10 cellular contexts compared by ENCODE assay signal in genomic region chr5:10789021-10789420, GRCh38. TPM values are rescaled to one million over a fixed set of nuclear protein-coding genes. Genes with fewer than 3 reads are reported as not detected.
DNase-seq lines count a peak whose midpoint lies in the region; ATAC-seq and TF ChIP-seq lines count a peak whose summit lies in the region.
"Had no signal": no experiment of that assay in that cellular context is flagged by ENCODE, and none has a peak within 500 bp of the region (broad histone marks: within the 10 kb centered on the region; RNA-seq: fewer than 3 reads in every experiment).

No MANE protein-coding gene starts in this region.

- no peaks in the 10 kb centered on the region for H3K27me3 Mint-ChIP-seq in GM23338 (ENCODE audit: insufficient read depth, low read depth, poor library complexity)

- peak overlapping the region; percentile 59 for H2AFZ ChIP-seq in GM23338

- H3K9me3 ChIP-seq in stomach = no peaks in the 10 kb centered on the region

- TF ChIP-seq CTCF in GM23338 (conservative IDR thresholded peaks at IDR 0.05; ENCODE audit: low read depth in 2 of 2) (no peak), stomach (IDR thresholded peaks at IDR 0.05) (no peak)

- WGBS in stomach, 5 donors = 63 to 73% (median 67%) methylated on average over 3 of the region's 3 CpGs

- no peaks in the 10 kb centered on the region for H3K4me1 ChIP-seq in GM23338 (ENCODE audit: insufficient read depth)
- peaks cover 0 to 6% (median 0%) of the 10 kb centered on the region in 4 donors for H3K4me1 ChIP-seq in stomach

- TF ChIP-seq POLR2A in stomach (IDR thresholded peaks at IDR 0.05) = no peak

- no peak for DNase-seq in GM23338 (ENCODE audit: low spot score)
- DNase-seq in amniotic stem cell (lab: John Stamatoyannopoulos, UW) = peak; percentile 13
- peak; percentile 46 for DNase-seq in hepatic stellate cell (ENCODE audit: low spot score)
- DNase-seq in stomach = no peak
- no peak for DNase-seq in ecto neural progenitor cell (ENCODE audit: low spot score)
- no peak for DNase-seq in T-helper 1 cell
- DNase-seq in stimulated activated CD4-positive, alpha-beta T cell treated with anti-CD3 and anti-CD28 coated beads, Interleukin-15, amount 100 ng/mL, for 24 hours = no peak
- DNase-seq: cerebellar nuclear complex had no signal

- H3K4me1 Mint-ChIP-seq in GM23338 = peaks cover 4% of the 10 kb centered on the region

- no peak overlapping the region for H3K27ac Mint-ChIP-seq in GM23338

- H3K79me2 ChIP-seq in GM23338 (replicated peaks; ENCODE audit: insufficient read depth) = no peaks in the 10 kb centered on the region

- H3K4me2 ChIP-seq in GM23338 = no peak overlapping the region

- H3K36me3 Mint-ChIP-seq in GM23338 (ENCODE audit: low read depth) = no peaks in the 10 kb centered on the region

- no peak overlapping the region for H3K27ac ChIP-seq in GM23338 (ENCODE audit: low read depth)
- H3K27ac ChIP-seq in stomach = peak overlapping the region in 3 of 5 donors; percentile 8 to 50 (median 27)
- H3K27ac ChIP-seq: skin epidermis had no signal

- H3K36me3 ChIP-seq in GM23338 (ENCODE audit: insufficient read depth) = no peaks in the 10 kb centered on the region
- H3K36me3 ChIP-seq in stomach = no peaks in the 10 kb centered on the region

- H3K9me2 ChIP-seq in GM23338 (ENCODE audit: insufficient read depth) = 0 out of 2 replicates have a peak, but pooled peaks cover 7% of the 10 kb centered on the region

- H3K9me3 Mint-ChIP-seq in GM23338 = no peaks in the 10 kb centered on the region

- H3K27me3 ChIP-seq in GM23338 (ENCODE audit: insufficient read depth) = no peaks in the 10 kb centered on the region
- no peaks in the 10 kb centered on the region for H3K27me3 ChIP-seq in stomach

- intact Hi-C loops in stomach (cut with DNase I; ENCODE audit: low total_unique reads) = no loop called here

- no peak overlapping the region for H3K4me3 ChIP-seq in GM23338
- no peak overlapping the region for H3K4me3 ChIP-seq in stomach
- H3K4me3 ChIP-seq: skin epidermis had no signal

- ATAC-seq in GM23338 = no peak
- no peak for ATAC-seq in GM18520 (IDR thresholded peaks at IDR 0.05; ENCODE audit: unreplicated experiment)

- H3K4me3 Mint-ChIP-seq in GM23338 = no peak overlapping the region

- TF ChIP-seq EP300 in stomach (IDR thresholded peaks at IDR 0.05) = no peak

- no peaks in the 10 kb centered on the region for H4K20me1 ChIP-seq in GM23338 (replicated peaks; ENCODE audit: insufficient read depth)

- H3F3A ChIP-seq in GM23338 (replicated peaks; ENCODE audit: low read depth) = no peaks in the 10 kb centered on the region

TF ChIP-seq in GM23338, 12 proteins besides CTCF, POLR2A, EP300 and RAD21:
- TF ChIP-seq ZNF331 (CRISPR knock-in tag; IDR thresholded peaks at IDR 0.05; ENCODE audit: low read depth) = no peak

RNA-seq across cellular contexts. Expression of gene DAP, which starts 28.0 kb away (rescaled TPM):
- total RNA-seq in GM23338 (2014; rRNA removed; shearing (Covaris generic)) = 32.7 and 35.7 TPM in 2 replicates
- polyA plus RNA-seq in GM23338 (2016; fragmentation: Nextera tagmentation; extraction: Ambion mirVana) (31.5 and 37.6 TPM in 2 replicates), stomach (100 to 1,000 TPM in 2 of 3 donors, 10 to 100 TPM in 1; 52.6 to 161 (median 150) TPM)
- 100 to 1,000 TPM in 2 of 5 donors, 10 to 100 TPM in 2, 1 to 10 TPM in 1; 9.3 to 184 (median 66.9) TPM for total RNA-seq in stomach

Comparison
In these comparisons a context has a peak if more than half of its experiments do, and no peak if none do; other contexts are left out.
1. DNase-seq: peak in amniotic stem cell (single experiment) and hepatic stellate cell (single experiment); none in GM23338 (single experiment), stomach (single experiment), ecto neural progenitor cell (single experiment), T-helper 1 cell (0 of 5) and stimulated activated CD4-positive, alpha-beta T cell treated with anti-CD3 and anti-CD28 coated beads, Interleukin-15, amount 100 ng/mL, for 24 hours (single experiment).